In genomic region chrX:153829799-153830631, GRCh38 we compare ENCODE assay signal across 8 cellular contexts. TPM values are rescaled to one million over a fixed set of nuclear protein-coding genes. Genes with fewer than 3 reads are reported as not detected.
DNase-seq lines count a peak whose midpoint lies in the region; ATAC-seq and TF ChIP-seq lines count a peak whose summit lies in the region.

TSS of gene PDZD4 (minus strand) at chrX:153830544. CDS start at chrX:153830298, 246 bp downstream.

- no peak within 1 kb of the TSS for H3K27ac ChIP-seq in SJCRH30
- H3K27ac ChIP-seq in esophagus muscularis mucosa (replicated peaks in 1 of 4): peak within 1 kb of the TSS; percentile 68 to 75 (median 74)
- H3K27ac ChIP-seq in prostate gland: no peak within 1 kb of the TSS

- H3K36me3 ChIP-seq in SJCRH30: no peaks in the 10 kb centered on the region
- H3K36me3 ChIP-seq in esophagus muscularis mucosa: no peaks in the 10 kb centered on the region
- H3K36me3 ChIP-seq in prostate gland: no peaks in the 10 kb centered on the region

- WGBS in esophagus muscularis mucosa: 23% methylated on average over 31 of the region's 96 CpGs
- 0% methylated on average over 15 of the region's 96 CpGs for WGBS in prostate gland

- intact Hi-C loops in esophagus muscularis mucosa (cut with DNase I) (no loop called here), prostate gland (cut with DNase I) (no loop called here), CD14-positive monocyte (cut with micrococcal nuclease) (no loop called here)

- ATAC-seq in GM21576 (IDR thresholded peaks at IDR 0.05; ENCODE audit: unreplicated experiment): no peak
- no peak for ATAC-seq in HG03442 (IDR thresholded peaks at IDR 0.05; ENCODE audit: unreplicated experiment)

- H3K4me3 ChIP-seq in SJCRH30 (peak within 1 kb of the TSS; percentile 56), esophagus muscularis mucosa (peak within 1 kb of the TSS; percentile 55 to 67 (median 60)), prostate gland (peak within 1 kb of the TSS; percentile 22)

- H3K4me1 Mint-ChIP-seq in CD14-positive monocyte: peaks cover 1% of the 10 kb centered on the region

- no peak within 1 kb of the TSS for H3K27ac Mint-ChIP-seq in CD14-positive monocyte

- H3K4me1 ChIP-seq in SJCRH30 (no peaks in the 10 kb centered on the region), esophagus muscularis mucosa (peaks cover 10 to 33% (median 25%) of the 10 kb centered on the region in 4 donors), prostate gland (replicated peaks) (no peaks in the 10 kb centered on the region)

- TF ChIP-seq POLR2A in esophagus muscularis mucosa (IDR thresholded peaks at IDR 0.05; ENCODE audit: low read depth) (no peak), prostate gland (IDR thresholded peaks at IDR 0.05) (no peak)

- peaks cover 56 to 78% (median 72%) of the 10 kb centered on the region in 3 donors for H3K27me3 Mint-ChIP-seq in CD14-positive monocyte (ENCODE audit: low read depth in 3 of 3)

- DNase-seq in GM10266 (ENCODE audit: extremely low spot score) (peak; percentile 22), SJCRH30 (peak in 1 of 2 experiments; percentile 5), esophagus muscularis mucosa (ENCODE audit: extremely low spot score) (no peak), prostate gland (ENCODE audit: low spot score) (no peak), CD14-positive monocyte (ENCODE audit: low spot score) (no peak), T1000 (lab: John Stamatoyannopoulos, UW) (no peak)

- H3K27me3 ChIP-seq in SJCRH30 (no peaks in the 10 kb centered on the region), esophagus muscularis mucosa (peaks cover 0 to 5% (median 0%) of the 10 kb centered on the region in 4 donors), prostate gland (replicated peaks; ENCODE audit: insufficient read depth) (no peaks in the 10 kb centered on the region)

- no peak for TF ChIP-seq EP300 in esophagus muscularis mucosa (IDR thresholded peaks at IDR 0.05)

- H3K4me3 Mint-ChIP-seq in CD14-positive monocyte: peak within 1 kb of the TSS in 1 of 2 donors; percentile 68

- no peak for TF ChIP-seq CTCF in GM10266 (IDR thresholded peaks at IDR 0.05; ENCODE audit: control insufficient read depth, insufficient read depth, low read depth, missing control alignments)
- no peak for TF ChIP-seq CTCF in esophagus muscularis mucosa (IDR thresholded peaks at IDR 0.05)
- no peak for TF ChIP-seq CTCF in prostate gland (IDR thresholded peaks at IDR 0.05)
- no peak for TF ChIP-seq CTCF in CD14-positive monocyte (IDR thresholded peaks at IDR 0.05)

- no peaks in the 10 kb centered on the region for H3K36me3 Mint-ChIP-seq in CD14-positive monocyte

- H3K9me3 ChIP-seq in SJCRH30 (replicated peaks) (no peaks in the 10 kb centered on the region), esophagus muscularis mucosa (no peaks in the 10 kb centered on the region), prostate gland (no peaks in the 10 kb centered on the region)

- peaks cover 0 to 28% (median 20%) of the 10 kb centered on the region in 7 donors for H3K9me3 Mint-ChIP-seq in CD14-positive monocyte

RNA-seq across cellular contexts. Expression of gene PDZD4, which starts in this region (rescaled TPM):
- total RNA-seq in SJCRH30 (2014; rRNA removed; shearing (Covaris generic)): 7.1 and 9.1 TPM in 2 replicates
- total RNA-seq in esophagus muscularis mucosa (10 to 100 TPM; 20.0 to 48.4 (median 36.9) TPM), prostate gland (10 to 100 TPM in 1 of 2 donors, 1 to 10 TPM in 1; 7.2 to 16.8 TPM)
- polyA plus RNA-seq in CD14-positive monocyte: not detected

Comparison
In these comparisons a context has a peak if more than half of its experiments do, and no peak if none do; other contexts are left out.
1. H3K27ac ChIP-seq: peak in esophagus muscularis mucosa (4 of 4); none in SJCRH30 (single experiment) and prostate gland (0 of 2).
2. Peak in every context shown above with its lines, with median percentiles within 50 percentile points of each other: H3K4me3 ChIP-seq.